In genomic region chr12:122306407-122306806, GRCh38 we compare ENCODE assay signal across 12 cellular contexts. TPM values are rescaled to one million over a fixed set of nuclear protein-coding genes. Genes with fewer than 3 reads are reported as not detected.
DNase-seq lines count a peak whose midpoint lies in the region; ATAC-seq and TF ChIP-seq lines count a peak whose summit lies in the region.
"Had no signal": no experiment of that assay in that cellular context is flagged by ENCODE, and none has a peak within 500 bp of the region (broad histone marks: within the 10 kb centered on the region; RNA-seq: fewer than 3 reads in every experiment).

No MANE protein-coding gene starts in this region.

- TF ChIP-seq CTCF in GM12864 (IDR thresholded peaks at IDR 0.05; ENCODE audit: low read depth, low read length, missing control alignments) (peak; percentile 30), right lobe of liver (IDR thresholded peaks at IDR 0.05) (peak; percentile 20 to 54 (median 30))

- TF ChIP-seq POLR2A in right lobe of liver (IDR thresholded peaks at IDR 0.05) = no peak

- WGBS in right lobe of liver (ENCODE audit: insufficient coverage, low coverage, low lambda C conversion rate, missing lambda C conversion rate) = 46% methylated on average over 4 of the region's 4 CpGs

- no peak for ATAC-seq in activated T-helper 17 cell treated with anti-CD3 and anti-CD28 coated beads, Interleukin-2, amount 50 U/mL, for 72 hours (replicated peaks)
- ATAC-seq in right lobe of liver (peak; percentile 68 to 85 (median 78)), HG03097 (IDR thresholded peaks at IDR 0.05; ENCODE audit: low FRiP score, unreplicated experiment) (no peak)
- ATAC-seq: heart left ventricle had no signal

- no peaks in the 10 kb centered on the region for H3K79me2 ChIP-seq in Karpas-422 (ENCODE audit: low read length)

- H3K4me3 Mint-ChIP-seq in activated T-helper 17 cell treated with anti-CD3 and anti-CD28 coated beads, Interleukin-2, amount 50 U/mL, for 72 hours = no peak overlapping the region

- H3K27ac ChIP-seq in Karpas-422 (ENCODE audit: low read length) (no peak overlapping the region), right lobe of liver (no peak overlapping the region)
- H3K27ac ChIP-seq: coronary artery, heart left ventricle had no signal

- H3K9me3 Mint-ChIP-seq in activated T-helper 17 cell treated with anti-CD3 and anti-CD28 coated beads, Interleukin-2, amount 50 U/mL, for 72 hours = no peaks in the 10 kb centered on the region

- H3K9ac ChIP-seq in Karpas-422 (ENCODE audit: low read length) = no peak overlapping the region

- intact Hi-C loops in right lobe of liver (cut with DNase I) = no loop called here

- no peak overlapping the region for H3K4me2 ChIP-seq in Karpas-422 (ENCODE audit: low read depth, low read length, poor library complexity, severe bottlenecking)

- H3K36me3 Mint-ChIP-seq in activated T-helper 17 cell treated with anti-CD3 and anti-CD28 coated beads, Interleukin-2, amount 50 U/mL, for 72 hours (ENCODE audit: low read depth) = peaks cover 91% of the 10 kb centered on the region

- H3K9me3 ChIP-seq in Karpas-422 (ENCODE audit: low read length) = no peaks in the 10 kb centered on the region
- no peaks in the 10 kb centered on the region for H3K9me3 ChIP-seq in right lobe of liver
- H3K9me3 ChIP-seq: heart left ventricle had no signal

- DNase-seq in GM12864 (ENCODE audit: low read depth) (no peak), Karpas-422 (peak; percentile 51), right lobe of liver (no peak), NCI-H1092 (lab: John Stamatoyannopoulos, UW) (no peak), activated gamma-delta T cell treated with Interleukin-2 at 50 U/mL for 16 hours (no peak)
- DNase-seq in activated effector memory CD4-positive, alpha-beta T cell treated with anti-CD3 and anti-CD28 coated beads, Interleukin-2, amount 50 U/mL, for 16 hours = no peak
- DNase-seq: C1 segment of cervical spinal cord, heart left ventricle, MV-4-11 had no signal

- H3K36me3 ChIP-seq in Karpas-422 (ENCODE audit: insufficient read depth, low read length) (no peaks in the 10 kb centered on the region), right lobe of liver (peaks cover 0 to 81% (median 22%) of the 10 kb centered on the region in 4 donors)

- H3K9me2 ChIP-seq in Karpas-422 (replicated peaks; ENCODE audit: insufficient read depth, low read length) = no peaks in the 10 kb centered on the region

- H3K27me3 Mint-ChIP-seq in activated T-helper 17 cell treated with anti-CD3 and anti-CD28 coated beads, Interleukin-2, amount 50 U/mL, for 72 hours = no peaks in the 10 kb centered on the region

- no peak overlapping the region for H3K4me3 ChIP-seq in GM12864 (ENCODE audit: low read depth, low read length)
- H3K4me3 ChIP-seq in Karpas-422 (ENCODE audit: low read length) = no peak overlapping the region
- H3K4me3 ChIP-seq in right lobe of liver = no peak overlapping the region
- H3K4me3 ChIP-seq: coronary artery, heart left ventricle had no signal

- peak overlapping the region; percentile 65 for H3K27ac Mint-ChIP-seq in activated T-helper 17 cell treated with anti-CD3 and anti-CD28 coated beads, Interleukin-2, amount 50 U/mL, for 72 hours

- H2AFZ ChIP-seq in Karpas-422 (ENCODE audit: low read length) = no peak overlapping the region

- no peaks in the 10 kb centered on the region for H3K4me1 Mint-ChIP-seq in activated T-helper 17 cell treated with anti-CD3 and anti-CD28 coated beads, Interleukin-2, amount 50 U/mL, for 72 hours

- H3K27me3 ChIP-seq in Karpas-422 (ENCODE audit: low read length) (no peaks in the 10 kb centered on the region), right lobe of liver (no peaks in the 10 kb centered on the region)
- H3K27me3 ChIP-seq: heart left ventricle had no signal

- H4K20me1 ChIP-seq in Karpas-422 (ENCODE audit: insufficient read depth, low read depth, low read length) = no peaks in the 10 kb centered on the region

- peaks cover 23% of the 10 kb centered on the region for H3K4me1 ChIP-seq in Karpas-422 (ENCODE audit: low read length)
- no peaks in the 10 kb centered on the region for H3K4me1 ChIP-seq in right lobe of liver
- H3K4me1 ChIP-seq: heart left ventricle had no signal

RNA-seq across cellular contexts. Expression of gene VPS33A, which starts 40.1 kb away (rescaled TPM):
- total RNA-seq in Karpas-422 (2014; rRNA removed; shearing (Covaris generic); ENCODE audit: low replicate concordance) = 13.7 and 20.3 TPM in 2 replicates
- total RNA-seq in activated T-helper 17 cell treated with anti-CD3 and anti-CD28 coated beads, Interleukin-2, amount 50 U/mL, for 72 hours = 10 to 100 TPM; 21.3 to 37.1 TPM
- total RNA-seq in right lobe of liver = 10 to 100 TPM in 4 of 6 experiments, 1 to 10 TPM in 2; 8.5 to 14.7 (median 11.6) TPM

Comparison
In these comparisons a context has a peak if more than half of its experiments do, and no peak if none do; other contexts are left out.
1. ATAC-seq: peak in right lobe of liver (4 of 4); none in activated T-helper 17 cell treated with anti-CD3 and anti-CD28 coated beads, Interleukin-2, amount 50 U/mL, for 72 hours (single experiment) and HG03097 (single experiment).